Comparison of ENCODE assay signal across 9 cellular contexts in genomic region chr1:234533975-234534876, GRCh38. TPM values are rescaled to one million over a fixed set of nuclear protein-coding genes. Genes with fewer than 3 reads are reported as not detected.
DNase-seq lines count a peak whose midpoint lies in the region; ATAC-seq, FAIRE-seq and TF ChIP-seq lines count a peak whose summit lies in the region.
"Had no signal": no experiment of that assay in that cellular context is flagged by ENCODE, and none has a peak within 500 bp of the region (broad histone marks: within the 10 kb centered on the region; RNA-seq: fewer than 3 reads in every experiment).

No MANE protein-coding gene starts in this region.

- no peaks in the 10 kb centered on the region for H3K9me3 ChIP-seq in esophagus (ENCODE audit: control insufficient read depth in 2 of 2, insufficient read depth in 1 of 2, low read depth in 1 of 2, low read length in 1 of 2)

- no peaks in the 10 kb centered on the region for H3K27me3 Mint-ChIP-seq in nephron (ENCODE audit: low read depth)
- H3K27me3 Mint-ChIP-seq in activated T-cell treated with anti-CD3 and anti-CD28 coated beads, Interleukin-2, amount 50 U/mL, for 4 hours (ENCODE audit: low read depth) = peaks cover 4% of the 10 kb centered on the region

- no peaks in the 10 kb centered on the region for H3K9me3 Mint-ChIP-seq in nephron
- H3K9me3 Mint-ChIP-seq in activated T-cell treated with anti-CD3 and anti-CD28 coated beads, Interleukin-2, amount 50 U/mL, for 4 hours = no peaks in the 10 kb centered on the region

- H3K4me1 Mint-ChIP-seq in nephron = peaks cover 96% of the 10 kb centered on the region
- peaks cover 4% of the 10 kb centered on the region for H3K4me1 Mint-ChIP-seq in activated T-cell treated with anti-CD3 and anti-CD28 coated beads, Interleukin-2, amount 50 U/mL, for 4 hours (ENCODE audit: low read depth)

- no peak overlapping the region for H3K4me3 ChIP-seq in esophagus (ENCODE audit: low read depth in 1 of 2, low read length in 2 of 2)

- peak; percentile 79 for DNase-seq in AG08395 (ENCODE audit: low spot score)
- DNase-seq in NCI-H2227 treated with DMSO at 0.1 percent for 48 hours (lab: John Stamatoyannopoulos, UW) = peak; percentile 35
- no peak for DNase-seq in D721Med (ENCODE audit: insufficient read length, low spot score)
- no peak for DNase-seq in activated T-cell treated with anti-CD3 and anti-CD28 coated beads, Interleukin-2, amount 50 U/mL, for 4 hours
- DNase-seq in activated T-cell treated with anti-CD3 and anti-CD28 coated beads, Interleukin-2, amount 50 U/mL, for 1 hour = no peak
- DNase-seq: DND-41 had no signal

- WGBS in esophagus, 2 donors = 24 to 25% methylated on average over 14 of the region's 14 CpGs

- peak overlapping the region; percentile 95 to 100 (median 99) for H3K27ac Mint-ChIP-seq in nephron

- ATAC-seq in activated T-cell treated with anti-CD3 and anti-CD28 coated beads, Interleukin-2, amount 50 U/mL, for 4 hours = no peak
- no peak for ATAC-seq in HG03521 (IDR thresholded peaks at IDR 0.05; ENCODE audit: unreplicated experiment)

- TF ChIP-seq CTCF in nephron (IDR thresholded peaks at IDR 0.05; ENCODE audit: unreplicated experiment in 3 of 3) (no peak), D721Med (IDR thresholded peaks at IDR 0.05; ENCODE audit: insufficient read depth, missing control alignments) (no peak)

- H3K27me3 ChIP-seq in esophagus (ENCODE audit: control insufficient read depth in 1 of 2, insufficient read depth in 2 of 2, low read length in 2 of 2) = no peaks in the 10 kb centered on the region

- H3K27ac ChIP-seq in esophagus (ENCODE audit: low read depth in 2 of 2, low read length in 1 of 2) = peak overlapping the region; percentile 97 to 100

- H3K36me3 ChIP-seq in esophagus (ENCODE audit: control insufficient read depth in 2 of 2, insufficient read depth in 2 of 2, low read length in 1 of 2) = no peaks in the 10 kb centered on the region

- FAIRE-seq in D721Med (lab: Jason Lieb, UNC) = no peak

- H3K36me3 Mint-ChIP-seq in nephron (ENCODE audit: low read depth) = no peaks in the 10 kb centered on the region
- H3K36me3 Mint-ChIP-seq in activated T-cell treated with anti-CD3 and anti-CD28 coated beads, Interleukin-2, amount 50 U/mL, for 4 hours (ENCODE audit: insufficient read depth) = no peaks in the 10 kb centered on the region

- peaks cover 12 to 28% of the 10 kb centered on the region in 2 donors for H3K4me1 ChIP-seq in esophagus (ENCODE audit: control insufficient read depth in 2 of 2, insufficient read depth in 2 of 2, low read length in 1 of 2)

- peak overlapping the region; percentile 19 to 65 (median 42) for H3K4me3 Mint-ChIP-seq in nephron
- H3K4me3 Mint-ChIP-seq in activated T-cell treated with anti-CD3 and anti-CD28 coated beads, Interleukin-2, amount 50 U/mL, for 4 hours = no peak overlapping the region

RNA-seq across cellular contexts. Expression of gene TARBP1, which starts 55.2 kb away (rescaled TPM):
- 10 to 100 TPM; 16.8 to 32.5 TPM for polyA plus RNA-seq in esophagus
- total RNA-seq in activated T-cell treated with anti-CD3 and anti-CD28 coated beads, Interleukin-2, amount 50 U/mL, for 4 hours = 10 to 100 TPM; 27.6 to 38.0 (median 33.5) TPM

Comparison
In these comparisons a context has a peak if more than half of its experiments do, and no peak if none do; other contexts are left out.
1. DNase-seq: peak in AG08395 (single experiment) and NCI-H2227 treated with DMSO at 0.1 percent for 48 hours (single experiment); none in D721Med (single experiment), activated T-cell treated with anti-CD3 and anti-CD28 coated beads, Interleukin-2, amount 50 U/mL, for 4 hours (single experiment) and activated T-cell treated with anti-CD3 and anti-CD28 coated beads, Interleukin-2, amount 50 U/mL, for 1 hour (single experiment).